ENCODE assay signal across 7 cellular contexts in the genomic region with DNA sequence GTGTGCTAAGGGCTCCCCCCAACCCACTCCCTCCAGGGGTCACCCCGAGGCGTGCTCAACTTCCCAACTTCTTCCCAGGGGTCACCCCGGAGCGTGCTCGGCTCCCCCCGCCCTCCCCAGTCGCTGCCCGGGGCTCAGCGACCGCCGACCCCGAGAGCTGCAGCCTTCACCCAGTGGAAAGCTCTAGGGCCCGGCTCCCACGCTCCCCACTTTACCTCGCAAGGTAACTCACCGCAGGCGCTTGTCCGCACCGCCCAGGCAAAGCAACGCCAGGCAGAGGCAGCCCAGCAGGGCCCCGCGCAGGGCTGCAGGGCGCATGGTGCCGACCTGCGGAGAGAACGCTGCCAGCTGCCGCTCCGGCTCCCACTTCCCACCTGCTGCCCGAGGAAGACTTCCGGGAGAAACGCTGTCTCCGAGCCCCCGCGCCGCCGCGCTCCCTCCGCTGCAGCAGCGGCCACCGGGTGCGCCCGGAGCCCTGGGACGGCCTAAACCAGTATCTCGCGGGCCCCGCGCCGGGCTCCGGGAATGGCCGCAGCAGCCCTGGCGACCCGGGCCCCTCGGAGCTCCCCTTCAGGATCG. TPM values are rescaled to one million over a fixed set of nuclear protein-coding genes. Genes with fewer than 3 reads are reported as not detected.
DNase-seq lines count a peak whose midpoint lies in the region; ATAC-seq and TF ChIP-seq lines count a peak whose summit lies in the region.

No MANE protein-coding gene starts in this region.

- H3K4me3 Mint-ChIP-seq in activated naive CD8-positive, alpha-beta T cell treated with anti-CD3 and anti-CD28 coated beads, Interleukin-2, amount 50 U/mL, for 24 hours: peak overlapping the region; percentile 85

- TF ChIP-seq POLR2A in spleen (IDR thresholded peaks at IDR 0.05): no peak

- DNase-seq in GM03348 (ENCODE audit: low spot score) (peak; percentile 75), M059J (ENCODE audit: low read depth) (peak; percentile 40), spleen (no peak)
- no peak for DNase-seq in activated naive CD8-positive, alpha-beta T cell treated with anti-CD3 and anti-CD28 coated beads, Interleukin-2, amount 50 U/mL, for 24 hours

- intact Hi-C loops in spleen (cut with DNase I; ENCODE audit: low total_unique reads): no loop called here

- peak overlapping the region; percentile 94 to 100 (median 98) for H3K27ac ChIP-seq in spleen

- H3K4me1 Mint-ChIP-seq in activated naive CD8-positive, alpha-beta T cell treated with anti-CD3 and anti-CD28 coated beads, Interleukin-2, amount 50 U/mL, for 24 hours: peaks cover 76% of the 10 kb centered on the region

- 1 to 2% (median 1%) methylated on average over 22 to 54 of the region's 54 CpGs for WGBS in spleen, 5 donors

- H3K4me3 ChIP-seq in iPS-18c (ENCODE audit: insufficient read depth, low read depth, low read length) (peak overlapping the region; percentile 88), spleen (peak overlapping the region; percentile 95 to 100 (median 99))

- peak; percentile 4 for ATAC-seq in GM21526 (IDR thresholded peaks at IDR 0.05; ENCODE audit: low FRiP score, unreplicated experiment)
- ATAC-seq in activated naive CD8-positive, alpha-beta T cell treated with anti-CD3 and anti-CD28 coated beads, Interleukin-2, amount 50 U/mL, for 24 hours: peak; percentile 12
- ATAC-seq in HG02970 (IDR thresholded peaks at IDR 0.05; ENCODE audit: low FRiP score, unreplicated experiment): no peak

- H3K9me3 Mint-ChIP-seq in activated naive CD8-positive, alpha-beta T cell treated with anti-CD3 and anti-CD28 coated beads, Interleukin-2, amount 50 U/mL, for 24 hours: no peaks in the 10 kb centered on the region

- H3K27me3 Mint-ChIP-seq in activated naive CD8-positive, alpha-beta T cell treated with anti-CD3 and anti-CD28 coated beads, Interleukin-2, amount 50 U/mL, for 24 hours: no peaks in the 10 kb centered on the region

- H3K27ac Mint-ChIP-seq in activated naive CD8-positive, alpha-beta T cell treated with anti-CD3 and anti-CD28 coated beads, Interleukin-2, amount 50 U/mL, for 24 hours: peak overlapping the region; percentile 77

- no peaks in the 10 kb centered on the region for H3K27me3 ChIP-seq in spleen (replicated peaks in 1 of 7)

- peaks cover 3% of the 10 kb centered on the region for H3K9me3 ChIP-seq in iPS-18c (ENCODE audit: control insufficient read depth, insufficient read depth, low read length)
- no peaks in the 10 kb centered on the region for H3K9me3 ChIP-seq in spleen

- peaks cover 24 to 93% (median 83%) of the 10 kb centered on the region in 6 donors for H3K4me1 ChIP-seq in spleen

- no peak for TF ChIP-seq CTCF in spleen (IDR thresholded peaks at IDR 0.05 in 8 of 11, conservative IDR thresholded peaks at IDR 0.05 in 3 of 11)

- H3K36me3 ChIP-seq in spleen: peaks cover 0 to 37% (median 0%) of the 10 kb centered on the region in 6 donors

- peaks cover 5% of the 10 kb centered on the region for H3K36me3 Mint-ChIP-seq in activated naive CD8-positive, alpha-beta T cell treated with anti-CD3 and anti-CD28 coated beads, Interleukin-2, amount 50 U/mL, for 24 hours (ENCODE audit: low read depth)

RNA-seq across cellular contexts. Expression of a gene that starts 0.4 kb away (rescaled TPM):
- 31.7 and 33.3 TPM in 2 replicates for total RNA-seq in M059J (2014; rRNA removed; shearing (Covaris generic))
- 100 to 1,000 TPM; 264 to 676 (median 373) TPM for total RNA-seq in spleen
- 100 to 1,000 TPM; 242 to 392 (median 245) TPM for polyA plus RNA-seq in spleen

RNA-seq across cellular contexts. Expression of a gene that starts 43.2 kb away (rescaled TPM):
- total RNA-seq in M059J (2014; rRNA removed; shearing (Covaris generic)): 30.8 and 37.2 TPM in 2 replicates
- total RNA-seq in spleen: 10 to 100 TPM; 13.1 to 21.8 (median 17.7) TPM
- 10 to 100 TPM in 1 of 3 donors, 1 to 10 TPM in 2; 9.0 to 10.6 (median 9.0) TPM for polyA plus RNA-seq in spleen

Comparison
In these comparisons a context has a peak if more than half of its experiments do, and no peak if none do; other contexts are left out.
1. DNase-seq: peak in GM03348 (single experiment) and M059J (single experiment); none in activated naive CD8-positive, alpha-beta T cell treated with anti-CD3 and anti-CD28 coated beads, Interleukin-2, amount 50 U/mL, for 24 hours (single experiment) and spleen (single experiment).